ENCODE assay signal across 1 cellular context in the genomic region with DNA sequence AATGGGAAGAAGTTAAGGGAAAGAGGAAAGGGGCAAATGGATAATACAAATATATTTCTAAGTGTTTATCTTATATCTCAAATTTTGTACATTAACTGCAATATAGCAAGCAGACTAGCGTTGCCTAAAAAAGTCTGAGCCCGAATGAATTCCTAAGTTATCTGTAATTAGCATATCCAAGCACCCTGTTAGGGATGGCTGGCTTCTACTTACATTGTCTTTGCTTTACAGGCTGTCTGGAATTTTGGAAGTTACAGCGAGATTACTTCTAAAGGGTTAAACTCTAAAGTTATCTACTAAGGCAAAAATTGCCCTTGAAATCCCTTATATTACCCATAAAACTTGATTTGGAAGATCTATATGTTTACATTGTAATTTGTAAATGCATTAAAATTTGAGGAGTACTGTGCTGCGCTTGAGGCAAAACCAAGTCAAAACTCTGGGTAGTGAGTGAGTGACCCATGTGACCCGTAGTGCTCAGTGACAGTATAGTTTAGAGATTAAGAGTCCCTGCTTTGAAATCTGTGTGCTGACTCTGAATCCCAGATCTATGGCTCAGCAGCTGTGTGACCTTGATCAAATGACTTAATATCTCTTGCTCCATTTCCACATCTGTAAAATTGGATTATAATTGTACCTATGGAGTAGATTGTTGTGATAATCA.
TF ChIP-seq lines count a peak whose summit lies in the region.

No MANE protein-coding gene starts in this region.

TF ChIP-seq in HepG2, 621 proteins besides CTCF, POLR2A, EP300 and RAD21:
- TF ChIP-seq ZNF333 (CRISPR knock-in tag; IDR thresholded peaks at IDR 0.05; ENCODE audit: borderline replicate concordance) = no peak
- TF ChIP-seq SMAD3 (CRISPR knock-in tag; IDR thresholded peaks at IDR 0.05) = no peak
- no peak for TF ChIP-seq ZNF552 (CRISPR knock-in tag; IDR thresholded peaks at IDR 0.05; ENCODE audit: borderline replicate concordance)
- TF ChIP-seq HNF1A (IDR thresholded peaks at IDR 0.05; ENCODE audit: low read depth) = no peak
- no peak for TF ChIP-seq HNF1A (CRISPR knock-in tag; IDR thresholded peaks at IDR 0.05; ENCODE audit: borderline replicate concordance)
- no peak for TF ChIP-seq CEBPB (IDR thresholded peaks at IDR 0.05; ENCODE audit: borderline replicate concordance, low read depth, low read length)
- TF ChIP-seq KDM2A (CRISPR knock-in tag; IDR thresholded peaks at IDR 0.05; ENCODE audit: borderline replicate concordance, low read depth) = no peak
- TF ChIP-seq THAP11 (CRISPR knock-in tag; IDR thresholded peaks at IDR 0.05) = no peak
- no peak for TF ChIP-seq KMT2B (CRISPR knock-in tag; IDR thresholded peaks at IDR 0.05)
- no peak for TF ChIP-seq MAFG (CRISPR knock-in tag; IDR thresholded peaks at IDR 0.05)
- no peak for TF ChIP-seq MAFF (IDR thresholded peaks at IDR 0.05; ENCODE audit: low read depth, low read length)
- no peak for TF ChIP-seq PAWR (CRISPR knock-in tag; IDR thresholded peaks at IDR 0.05; ENCODE audit: borderline replicate concordance)
- TF ChIP-seq, protein P1, sequence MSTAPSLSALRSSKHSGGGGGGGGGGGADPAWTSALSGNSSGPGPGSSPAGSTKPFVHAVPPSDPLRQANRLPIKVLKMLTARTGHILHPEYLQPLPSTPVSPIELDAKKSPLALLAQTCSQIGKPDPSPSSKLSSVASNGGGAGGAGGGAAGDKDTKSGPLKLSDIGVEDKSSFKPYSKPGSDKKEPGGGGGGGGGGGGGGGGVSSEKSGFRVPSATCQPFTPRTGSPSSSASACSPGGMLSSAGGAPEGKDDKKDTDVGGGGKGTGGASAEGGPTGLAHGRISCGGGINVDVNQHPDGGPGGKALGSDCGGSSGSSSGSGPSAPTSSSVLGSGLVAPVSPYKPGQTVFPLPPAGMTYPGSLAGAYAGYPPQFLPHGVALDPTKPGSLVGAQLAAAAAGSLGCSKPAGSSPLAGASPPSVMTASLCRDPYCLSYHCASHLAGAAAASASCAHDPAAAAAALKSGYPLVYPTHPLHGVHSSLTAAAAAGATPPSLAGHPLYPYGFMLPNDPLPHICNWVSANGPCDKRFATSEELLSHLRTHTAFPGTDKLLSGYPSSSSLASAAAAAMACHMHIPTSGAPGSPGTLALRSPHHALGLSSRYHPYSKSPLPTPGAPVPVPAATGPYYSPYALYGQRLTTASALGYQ (CRISPR knock-in tag; IDR thresholded peaks at IDR 0.05) = no peak
- TF ChIP-seq TBX3 (IDR thresholded peaks at IDR 0.05; ENCODE audit: borderline replicate concordance) = no peak
TF ChIP-seq in HepG2: peak in this region for 0.
